ENCODE assay signal across 8 cellular contexts in the genomic region with DNA sequence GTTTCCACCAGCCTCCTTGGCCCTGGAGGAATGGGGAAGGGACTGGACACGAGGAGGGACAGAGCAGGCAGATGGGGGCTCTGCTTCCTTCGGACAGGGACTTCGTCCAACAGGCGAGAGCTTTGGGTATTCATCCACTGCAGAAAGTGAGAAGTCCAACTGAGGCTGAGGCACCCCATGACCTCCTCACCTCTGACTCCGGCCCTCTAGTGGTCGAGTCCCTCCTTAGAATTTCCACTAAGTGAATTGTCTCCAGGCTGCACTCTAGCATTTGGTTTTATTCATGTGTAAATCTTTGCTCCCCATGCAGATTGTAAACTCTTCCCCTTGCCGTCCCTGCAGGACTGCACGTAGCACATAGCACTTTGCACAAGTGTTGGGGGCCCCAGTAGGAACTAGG. TPM values are rescaled to one million over a fixed set of nuclear protein-coding genes. Genes with fewer than 3 reads are reported as not detected.
A peak's percentile ranks its signal among the peaks of the same experiment; 100 is the strongest.
DNase-seq lines count a peak whose midpoint lies in the region; ATAC-seq and TF ChIP-seq lines count a peak whose summit lies in the region.

No MANE protein-coding gene starts in this region.

- H3K9ac ChIP-seq in iPS-18a (ENCODE audit: low read length) = no peak overlapping the region

- H3K9me3 ChIP-seq in cardiac muscle cell (ENCODE audit: low read depth) (no peaks in the 10 kb centered on the region), iPS-18a (ENCODE audit: control insufficient read depth, low read depth, low read length) (no peaks in the 10 kb centered on the region), upper lobe of right lung (no peaks in the 10 kb centered on the region), SJCRH30 (replicated peaks) (no peaks in the 10 kb centered on the region)

- no peak for ATAC-seq in Right ventricle myocardium superior (ENCODE audit: poor library complexity)
- ATAC-seq in upper lobe of right lung = no peak

- no peak for DNase-seq in cardiac muscle cell (ENCODE audit: low read depth in 1 of 2, low spot score in 1 of 2)
- no peak for DNase-seq in Right ventricle myocardium superior
- peak; percentile 30 for DNase-seq in activated CD4-positive, alpha-beta T cell treated with anti-CD3 and anti-CD28 coated beads, Interleukin-2, amount 50 U/mL, for 1 hour
- DNase-seq in upper lobe of right lung = no peak
- no peak for DNase-seq in SJCRH30
- DNase-seq in pons (ENCODE audit: low spot score) = no peak
- no peak for DNase-seq in 8988T

- H3K27me3 ChIP-seq in cardiac muscle cell (no peaks in the 10 kb centered on the region), iPS-18a (ENCODE audit: control insufficient read depth, insufficient read depth, low read length) (no peaks in the 10 kb centered on the region), upper lobe of right lung (no peaks in the 10 kb centered on the region), SJCRH30 (no peaks in the 10 kb centered on the region)

- TF ChIP-seq CTCF in cardiac muscle cell (IDR thresholded peaks at IDR 0.05; ENCODE audit: low read depth, low read length) (peak; percentile 32), upper lobe of right lung (IDR thresholded peaks at IDR 0.05) (peak; percentile 26)

- H3K4me1 ChIP-seq in cardiac muscle cell (ENCODE audit: low read depth) = peaks cover 55% of the 10 kb centered on the region
- peaks cover 17% of the 10 kb centered on the region for H3K4me1 ChIP-seq in iPS-18a (ENCODE audit: control insufficient read depth, low read depth, low read length)
- H3K4me1 ChIP-seq in upper lobe of right lung = peaks cover 17% of the 10 kb centered on the region
- H3K4me1 ChIP-seq in SJCRH30 = peaks cover 12% of the 10 kb centered on the region

- H3K4me3 ChIP-seq in cardiac muscle cell (no peak overlapping the region), iPS-18a (ENCODE audit: low read length) (peak overlapping the region; percentile 39), upper lobe of right lung (no peak overlapping the region), SJCRH30 (no peak overlapping the region)

- intact Hi-C loops in Right ventricle myocardium superior (cut with DNase I) = no loop called here
- intact Hi-C loops in upper lobe of right lung (cut with DNase I) = no loop called here

- H3K27ac ChIP-seq in cardiac muscle cell (peak overlapping the region; percentile 94), iPS-18a (ENCODE audit: low read length) (no peak overlapping the region), upper lobe of right lung (no peak overlapping the region), SJCRH30 (no peak overlapping the region)

- peaks cover 8% of the 10 kb centered on the region for H3K36me3 ChIP-seq in cardiac muscle cell
- H3K36me3 ChIP-seq in iPS-18a (ENCODE audit: control insufficient read depth, low read depth, low read length) = no peaks in the 10 kb centered on the region
- H3K36me3 ChIP-seq in upper lobe of right lung = peaks cover 7% of the 10 kb centered on the region
- H3K36me3 ChIP-seq in SJCRH30 = peaks cover 26% of the 10 kb centered on the region

RNA-seq across cellular contexts. Expression of gene ATP6V1E2, which starts 12.6 kb away (rescaled TPM):
- total RNA-seq in cardiac muscle cell (6.4 and 9.9 TPM in 2 replicates), Right ventricle myocardium superior (6.0 TPM), upper lobe of right lung (10.7 TPM)
- 4.6 and 11.9 TPM in 2 replicates for polyA plus RNA-seq in cardiac muscle cell
- total RNA-seq in SJCRH30 (2014; rRNA removed; shearing (Covaris generic)) = 10.2 and 11.2 TPM in 2 replicates

RNA-seq across cellular contexts. Expression of gene RHOQ, which starts 12.7 kb away (rescaled TPM):
- total RNA-seq in cardiac muscle cell = 89.7 and 164 TPM in 2 replicates
- polyA plus RNA-seq in cardiac muscle cell = 105 and 167 TPM in 2 replicates
- total RNA-seq in Right ventricle myocardium superior = 442 TPM
- 92.9 TPM for total RNA-seq in upper lobe of right lung
- total RNA-seq in SJCRH30 (2014; rRNA removed; shearing (Covaris generic)) = 113 and 130 TPM in 2 replicates
